In genomic region chr5:32598270-32598937, GRCh38 we compare ENCODE assay signal across 18 cellular contexts. TPM values are rescaled to one million over a fixed set of nuclear protein-coding genes. Genes with fewer than 3 reads are reported as not detected.
DNase-seq lines count a peak whose midpoint lies in the region; ATAC-seq lines count a peak whose summit lies in the region.
"Had no signal": no experiment of that assay in that cellular context is flagged by ENCODE, and none has a peak within 500 bp of the region (broad histone marks: within the 10 kb centered on the region; RNA-seq: fewer than 3 reads in every experiment).

No MANE protein-coding gene starts in this region.

- peaks cover 51% of the 10 kb centered on the region for H3K4me1 ChIP-seq in GM23248 (ENCODE audit: insufficient read depth)
- peaks cover 22 to 27% of the 10 kb centered on the region in 2 donors for H3K4me1 ChIP-seq in naive thymus-derived CD4-positive, alpha-beta T cell (ENCODE audit: control insufficient read depth in 2 of 2, insufficient read depth in 2 of 2, low read length in 2 of 2)
- H3K4me1 ChIP-seq in effector memory CD4-positive, alpha-beta T cell (ENCODE audit: control insufficient read depth, insufficient read depth, low read length, poor library complexity, severe bottlenecking), result peaks cover 18% of the 10 kb centered on the region

- H3K27me3 ChIP-seq in GM23248 (replicated peaks; ENCODE audit: insufficient read depth), result no peaks in the 10 kb centered on the region
- no peaks in the 10 kb centered on the region for H3K27me3 ChIP-seq in naive thymus-derived CD4-positive, alpha-beta T cell (ENCODE audit: control insufficient read depth in 2 of 2, insufficient read depth in 2 of 2, low read length in 2 of 2)
- H3K27me3 ChIP-seq in effector memory CD4-positive, alpha-beta T cell (replicated peaks; ENCODE audit: control insufficient read depth, insufficient read depth, low read length, poor library complexity, severe bottlenecking), result no peaks in the 10 kb centered on the region
- H3K27me3 ChIP-seq: ascending aorta, suprapubic skin had no signal

- H3K79me2 ChIP-seq in GM23248 (ENCODE audit: insufficient read depth), result peaks cover 88% of the 10 kb centered on the region

- peak overlapping the region; percentile 63 for H3K27ac Mint-ChIP-seq in activated CD8-positive, alpha-beta memory T cell treated with anti-CD3 and anti-CD28 coated beads, Interleukin-2, amount 10 ng/mL, durations not matched to agents 7 days and 5 days
- H3K27ac Mint-ChIP-seq in activated naive CD8-positive, alpha-beta T cell, result peak overlapping the region; percentile 54
- peak overlapping the region; percentile 13 to 78 (median 65) for H3K27ac Mint-ChIP-seq in naive thymus-derived CD4-positive, alpha-beta T cell

- no peak for DNase-seq in activated CD8-positive, alpha-beta memory T cell treated with anti-CD3 and anti-CD28 coated beads, Interleukin-2, amount 10 ng/mL, durations not matched to agents 7 days and 5 days
- DNase-seq in activated CD8-positive, alpha-beta memory T cell treated with anti-CD3 and anti-CD28 coated beads for 24 hours, result no peak
- DNase-seq in GM23248, result no peak
- no peak for DNase-seq in naive thymus-derived CD4-positive, alpha-beta T cell
- no peak for DNase-seq in effector memory CD4-positive, alpha-beta T cell
- no peak for DNase-seq in NCI-H345 treated with DMSO at 0.1 percent for 48 hours (lab: John Stamatoyannopoulos, UW; ENCODE audit: unreplicated experiment)
- DNase-seq: effector CD8-positive, alpha-beta T cell; KG1; NCI-H2029; nucleus accumbens; stimulated activated CD8-positive, alpha-beta memory T cell treated with anti-CD3 and anti-CD28 coated beads, Interleukin-4, amount 100 ng/mL, for 48 hours had no signal

- H2AFZ ChIP-seq in GM23248, result no peak overlapping the region

- peak overlapping the region; percentile 74 for H3K4me2 ChIP-seq in GM23248 (ENCODE audit: unreplicated experiment)

- CTCF ChIA-PET in activated CD8-positive, alpha-beta memory T cell treated with anti-CD3 and anti-CD28 coated beads, Interleukin-2, amount 10 ng/mL, durations not matched to agents 7 days and 5 days (lab: Charles Lee), result interaction anchor here (1.2 to 3.8 kb wide), 3 partner anchors 8 to 109 kb away, joined by 3 to 16 read pairs (median 6); no protein-coding TSS in a partner anchor
- CTCF ChIA-PET in naive thymus-derived CD4-positive, alpha-beta T cell (lab: Charles Lee), result no interaction called here

- POLR2A ChIA-PET in naive thymus-derived CD4-positive, alpha-beta T cell (lab: Charles Lee), result no interaction called here

- intact Hi-C loops in naive thymus-derived CD4-positive, alpha-beta T cell (cut with micrococcal nuclease), result loop anchor here in 1 of 2 donors (5.0 kb wide), 1 partner anchor 216 kb away; no protein-coding TSS in a partner anchor

- H3K9me2 ChIP-seq in GM23248 (ENCODE audit: insufficient read depth), result no peaks in the 10 kb centered on the region

- peaks cover 58% of the 10 kb centered on the region for H3F3A ChIP-seq in GM23248 (ENCODE audit: insufficient read depth)

- in situ Hi-C loops in GM23248 (cut with MboI), result no loop called here

- no peak for ATAC-seq in activated CD8-positive, alpha-beta memory T cell treated with anti-CD3 and anti-CD28 coated beads, Interleukin-2, amount 10 ng/mL, durations not matched to agents 7 days and 5 days
- peak; percentile 70 for ATAC-seq in naive thymus-derived CD4-positive, alpha-beta T cell
- ATAC-seq in HG02970 (IDR thresholded peaks at IDR 0.05; ENCODE audit: low FRiP score, unreplicated experiment), result no peak
- ATAC-seq: left lobe of liver had no signal

- no peaks in the 10 kb centered on the region for H3K9me3 Mint-ChIP-seq in activated CD8-positive, alpha-beta memory T cell treated with anti-CD3 and anti-CD28 coated beads, Interleukin-2, amount 10 ng/mL, durations not matched to agents 7 days and 5 days (ENCODE audit: low read depth)
- no peaks in the 10 kb centered on the region for H3K9me3 Mint-ChIP-seq in activated naive CD8-positive, alpha-beta T cell (ENCODE audit: low read depth)
- H3K9me3 Mint-ChIP-seq in naive thymus-derived CD4-positive, alpha-beta T cell, result no peaks in the 10 kb centered on the region
- H3K9me3 Mint-ChIP-seq: CD14-positive monocyte had no signal

- H3K36me3 ChIP-seq in GM23248 (ENCODE audit: low read depth), result peaks cover 71% of the 10 kb centered on the region
- H3K36me3 ChIP-seq in naive thymus-derived CD4-positive, alpha-beta T cell (ENCODE audit: control insufficient read depth in 2 of 3, insufficient read depth in 3 of 3, low read length in 3 of 3), result peaks cover 12 to 65% (median 47%) of the 10 kb centered on the region in 3 experiments
- H3K36me3 ChIP-seq in effector memory CD4-positive, alpha-beta T cell (ENCODE audit: control insufficient read depth, insufficient read depth, low read length), result peaks cover 54% of the 10 kb centered on the region

- no peak overlapping the region for H3K4me3 Mint-ChIP-seq in activated CD8-positive, alpha-beta memory T cell treated with anti-CD3 and anti-CD28 coated beads, Interleukin-2, amount 10 ng/mL, durations not matched to agents 7 days and 5 days
- H3K4me3 Mint-ChIP-seq in activated naive CD8-positive, alpha-beta T cell, result no peak overlapping the region
- peak overlapping the region in 9 of 10 donors; percentile 1 to 56 (median 21) for H3K4me3 Mint-ChIP-seq in naive thymus-derived CD4-positive, alpha-beta T cell
- H3K4me3 Mint-ChIP-seq: CD14-positive monocyte had no signal

- peaks cover 63% of the 10 kb centered on the region for H3K4me1 Mint-ChIP-seq in activated CD8-positive, alpha-beta memory T cell treated with anti-CD3 and anti-CD28 coated beads, Interleukin-2, amount 10 ng/mL, durations not matched to agents 7 days and 5 days
- H3K4me1 Mint-ChIP-seq in activated naive CD8-positive, alpha-beta T cell (ENCODE audit: low read depth), result peaks cover 70% of the 10 kb centered on the region
- H3K4me1 Mint-ChIP-seq in naive thymus-derived CD4-positive, alpha-beta T cell, result peaks cover 38 to 89% (median 71%) of the 10 kb centered on the region in 7 donors

- H3K9me3 ChIP-seq in GM23248 (ENCODE audit: low read depth), result no peaks in the 10 kb centered on the region
- H3K9me3 ChIP-seq in naive thymus-derived CD4-positive, alpha-beta T cell (ENCODE audit: control insufficient read depth in 2 of 3, low read length in 3 of 3), result no peaks in the 10 kb centered on the region
- no peaks in the 10 kb centered on the region for H3K9me3 ChIP-seq in effector memory CD4-positive, alpha-beta T cell (ENCODE audit: control insufficient read depth, low read length)
- H3K9me3 ChIP-seq: ascending aorta, suprapubic skin had no signal

- H3K9ac ChIP-seq in GM23248, result no peak overlapping the region

- peaks cover 78% of the 10 kb centered on the region for H3K36me3 Mint-ChIP-seq in activated CD8-positive, alpha-beta memory T cell treated with anti-CD3 and anti-CD28 coated beads, Interleukin-2, amount 10 ng/mL, durations not matched to agents 7 days and 5 days
- H3K36me3 Mint-ChIP-seq in activated naive CD8-positive, alpha-beta T cell, result peaks cover 10% of the 10 kb centered on the region
- peaks cover 12 to 56% (median 49%) of the 10 kb centered on the region in 5 donors for H3K36me3 Mint-ChIP-seq in naive thymus-derived CD4-positive, alpha-beta T cell

- H3K4me3 ChIP-seq in GM23248, result no peak overlapping the region
- H3K4me3 ChIP-seq in naive thymus-derived CD4-positive, alpha-beta T cell (ENCODE audit: low read length), result no peak overlapping the region
- no peak overlapping the region for H3K4me3 ChIP-seq in effector memory CD4-positive, alpha-beta T cell (ENCODE audit: insufficient read depth, low read depth, low read length, poor library complexity, severe bottlenecking)
- H3K4me3 ChIP-seq: ascending aorta, suprapubic skin had no signal

- WGBS in GM23248 (ENCODE audit: low coverage in 1 of 2, low lambda C conversion rate in 2 of 2, missing lambda C conversion rate in 2 of 2), 2 experiments, result 80 to 82% methylated on average over 3 of the region's 3 CpGs

- H4K20me1 ChIP-seq in GM23248 (ENCODE audit: insufficient read depth), result 0 out of 2 replicates have a peak, but pooled peaks cover 4% of the 10 kb centered on the region

- no peak overlapping the region for H3K27ac ChIP-seq in GM23248
- H3K27ac ChIP-seq in naive thymus-derived CD4-positive, alpha-beta T cell (ENCODE audit: low read depth, low read length), result no peak overlapping the region
- no peak overlapping the region for H3K27ac ChIP-seq in effector memory CD4-positive, alpha-beta T cell (ENCODE audit: insufficient read depth, low read length, poor library complexity, severe bottlenecking)
- H3K27ac ChIP-seq: RWPE1, suprapubic skin had no signal

- no peaks in the 10 kb centered on the region for H3K27me3 Mint-ChIP-seq in activated CD8-positive, alpha-beta memory T cell treated with anti-CD3 and anti-CD28 coated beads, Interleukin-2, amount 10 ng/mL, durations not matched to agents 7 days and 5 days
- H3K27me3 Mint-ChIP-seq in activated naive CD8-positive, alpha-beta T cell, result no peaks in the 10 kb centered on the region
- H3K27me3 Mint-ChIP-seq in naive thymus-derived CD4-positive, alpha-beta T cell, result no peaks in the 10 kb centered on the region

RNA-seq across cellular contexts. Expression of gene SUB1, which starts 13.0 kb away (rescaled TPM):
- total RNA-seq in activated CD8-positive, alpha-beta memory T cell treated with anti-CD3 and anti-CD28 coated beads, Interleukin-2, amount 10 ng/mL, durations not matched to agents 7 days and 5 days, result 100 to 1,000 TPM; 525 to 528 TPM
- total RNA-seq in GM23248 (2014; rRNA removed; shearing (Covaris generic)), result 200 and 350 TPM in 2 replicates
- polyA plus RNA-seq in GM23248 (2016; fragmentation: Nextera tagmentation; extraction: Ambion mirVana), result 462 and 489 TPM in 2 replicates
- 100 to 1,000 TPM; 187 to 388 (median 285) TPM for total RNA-seq in naive thymus-derived CD4-positive, alpha-beta T cell
- polyA plus RNA-seq in naive thymus-derived CD4-positive, alpha-beta T cell, result 100 to 1,000 TPM; 383 to 571 TPM

Comparison
In these comparisons a context has a peak if more than half of its experiments do, and no peak if none do; other contexts are left out.
1. H3K4me3 Mint-ChIP-seq: peak in naive thymus-derived CD4-positive, alpha-beta T cell (9 of 10); none in activated CD8-positive, alpha-beta memory T cell treated with anti-CD3 and anti-CD28 coated beads, Interleukin-2, amount 10 ng/mL, durations not matched to agents 7 days and 5 days (single experiment) and activated naive CD8-positive, alpha-beta T cell (single experiment).
2. Peak in every context shown above with its lines, with median percentiles within 50 percentile points of each other: H3K27ac Mint-ChIP-seq.